12 cellular contexts compared by ENCODE assay signal in genomic region chr4:189090174-189090814, GRCh38.
DNase-seq lines count a peak whose midpoint lies in the region; FAIRE-seq and TF ChIP-seq lines count a peak whose summit lies in the region.
"Had no signal": no experiment of that assay in that cellular context is flagged by ENCODE, and none has a peak within 500 bp of the region (broad histone marks: within the 10 kb centered on the region; RNA-seq: fewer than 3 reads in every experiment).

No MANE protein-coding gene starts in this region.

- DNase-seq in EH (ENCODE audit: low read depth) (peak; percentile 7), mesendoderm (peak; percentile 68), activated gamma-delta T cell (lab: John Stamatoyannopoulos, UW) (no peak), posterior vena cava (ENCODE audit: low spot score) (no peak), frontal cortex (ENCODE audit: low spot score in 2 of 2) (no peak)
- DNase-seq in stimulated activated CD4-positive, alpha-beta T cell treated with anti-CD3 and anti-CD28 coated beads, Interleukin-2, amount 100 ng/mL, for 48 hours, result no peak
- DNase-seq: activated naive CD8-positive, alpha-beta T cell treated with anti-CD3 and anti-CD28 coated beads, Interleukin-2, amount 10 ng/mL, durations not matched to agents 7 days and 5 days; left colon; T-helper 1 cell had no signal

- no peak overlapping the region for H3K27ac ChIP-seq in mesendoderm (ENCODE audit: low read depth, low read length)

- H3K4me1 ChIP-seq in Loucy (ENCODE audit: insufficient read depth, low read length, poor library complexity, severe bottlenecking), result peaks cover 5% of the 10 kb centered on the region
- H3K4me1 ChIP-seq in mesendoderm (ENCODE audit: control insufficient read depth, low read depth, low read length), result no peaks in the 10 kb centered on the region

- no peak overlapping the region for H2AFZ ChIP-seq in Loucy (ENCODE audit: low read length)

- H3K27ac Mint-ChIP-seq in brain, result no peak overlapping the region
- H3K27ac Mint-ChIP-seq: activated naive CD8-positive, alpha-beta T cell treated with anti-CD3 and anti-CD28 coated beads, Interleukin-2, amount 10 ng/mL, durations not matched to agents 7 days and 5 days had no signal

- H3K4me2 ChIP-seq in Loucy (ENCODE audit: low read depth, low read length, poor library complexity, severe bottlenecking) (no peak overlapping the region), mesendoderm (ENCODE audit: low read length) (no peak overlapping the region)

- no peak overlapping the region for H4K8ac ChIP-seq in mesendoderm (ENCODE audit: low read depth, low read length)

- no CpG with 5 or more reads among the region's 2 CpGs for WGBS in mesendoderm (ENCODE audit: extremely low coverage, insufficient coverage, low lambda C conversion rate)

- H3K9me3 ChIP-seq in Loucy (ENCODE audit: insufficient read depth, low read depth, low read length), result no peaks in the 10 kb centered on the region

- H3K79me1 ChIP-seq in mesendoderm (ENCODE audit: low read length), result no peaks in the 10 kb centered on the region

- H3K4me1 Mint-ChIP-seq in brain, result no peaks in the 10 kb centered on the region
- H3K4me1 Mint-ChIP-seq: activated naive CD8-positive, alpha-beta T cell treated with anti-CD3 and anti-CD28 coated beads, Interleukin-2, amount 10 ng/mL, durations not matched to agents 7 days and 5 days had no signal

- H3K56ac ChIP-seq in mesendoderm (ENCODE audit: low read length), result no peak overlapping the region

- H4K20me1 ChIP-seq in Loucy (ENCODE audit: insufficient read depth, low read length, poor library complexity, severe bottlenecking), result no peaks in the 10 kb centered on the region

- H3K27me3 Mint-ChIP-seq in brain, result no peaks in the 10 kb centered on the region
- H3K27me3 Mint-ChIP-seq: activated naive CD8-positive, alpha-beta T cell treated with anti-CD3 and anti-CD28 coated beads, Interleukin-2, amount 10 ng/mL, durations not matched to agents 7 days and 5 days had no signal

- H3F3A ChIP-seq in Loucy (ENCODE audit: low read depth), result no peaks in the 10 kb centered on the region

- no peak overlapping the region for H3K4me3 Mint-ChIP-seq in brain
- H3K4me3 Mint-ChIP-seq: activated naive CD8-positive, alpha-beta T cell treated with anti-CD3 and anti-CD28 coated beads, Interleukin-2, amount 10 ng/mL, durations not matched to agents 7 days and 5 days had no signal

- no peak overlapping the region for H2BK120ac ChIP-seq in mesendoderm (ENCODE audit: low read depth, low read length)

- no peak overlapping the region for H2BK5ac ChIP-seq in mesendoderm (ENCODE audit: low read length)

- intact Hi-C loops in posterior vena cava (cut with DNase I), result no loop called here

- peaks cover 0 to 2% (median 0%) of the 10 kb centered on the region in 5 experiments for H3K9me3 Mint-ChIP-seq in brain

- H3K9ac ChIP-seq in Loucy (ENCODE audit: low read depth, low read length, poor library complexity, severe bottlenecking) (no peak overlapping the region), mesendoderm (ENCODE audit: low read length) (no peak overlapping the region)

- H3K4ac ChIP-seq in mesendoderm (ENCODE audit: low read depth, low read length), result no peak overlapping the region

- no peak overlapping the region for H3K23ac ChIP-seq in mesendoderm (ENCODE audit: low read length)

- H2AK5ac ChIP-seq in mesendoderm (ENCODE audit: low read length), result no peak overlapping the region

- no peak overlapping the region for H3K4me3 ChIP-seq in Loucy (ENCODE audit: low read length, poor library complexity, severe bottlenecking)
- H3K4me3 ChIP-seq in mesendoderm (ENCODE audit: low read length), result no peak overlapping the region

- H3K27me3 ChIP-seq in Loucy (ENCODE audit: insufficient read depth, low read length, poor library complexity, severe bottlenecking), result no peaks in the 10 kb centered on the region
- H3K27me3 ChIP-seq in mesendoderm (ENCODE audit: insufficient read depth, low read length, poor library complexity), result no peaks in the 10 kb centered on the region

- H4K5ac ChIP-seq in mesendoderm (ENCODE audit: low read length), result no peak overlapping the region

- H3K79me2 ChIP-seq in Loucy (ENCODE audit: insufficient read depth, low read length), result no peaks in the 10 kb centered on the region
- H3K79me2 ChIP-seq in mesendoderm (ENCODE audit: control insufficient read depth, insufficient read depth, low read length), result no peaks in the 10 kb centered on the region

- H3K36me3 ChIP-seq in Loucy (ENCODE audit: insufficient read depth, low read length) (no peaks in the 10 kb centered on the region), mesendoderm (ENCODE audit: control insufficient read depth, insufficient read depth, low read length) (no peaks in the 10 kb centered on the region)

- H3K18ac ChIP-seq in mesendoderm (ENCODE audit: low read length), result no peak overlapping the region

- H3K9me2 ChIP-seq in Loucy (replicated peaks; ENCODE audit: low read depth, low read length), result no peaks in the 10 kb centered on the region

- FAIRE-seq in frontal cortex (lab: Jason Lieb, UNC), result no peak
- FAIRE-seq: GM18507 had no signal

- TF ChIP-seq CTCF in Loucy (conservative IDR thresholded peaks at IDR 0.05; ENCODE audit: low read length) (peak; percentile 43; the same call in 1 of the 2 replicates), brain (conservative IDR thresholded peaks at IDR 0.05) (peak; percentile 20 to 54)

- no peak overlapping the region for H2BK15ac ChIP-seq in mesendoderm (replicated peaks; ENCODE audit: low read depth)

- H3K36me3 Mint-ChIP-seq in brain, result no peaks in the 10 kb centered on the region
- H3K36me3 Mint-ChIP-seq: activated naive CD8-positive, alpha-beta T cell treated with anti-CD3 and anti-CD28 coated beads, Interleukin-2, amount 10 ng/mL, durations not matched to agents 7 days and 5 days had no signal

Comparison
In these comparisons a context has a peak if more than half of its experiments do, and no peak if none do; other contexts are left out.
1. DNase-seq: peak in EH (single experiment) and mesendoderm (single experiment); none in stimulated activated CD4-positive, alpha-beta T cell treated with anti-CD3 and anti-CD28 coated beads, Interleukin-2, amount 100 ng/mL, for 48 hours (0 of 2), activated gamma-delta T cell (single experiment), posterior vena cava (single experiment) and frontal cortex (0 of 2).